In the genomic region with DNA sequence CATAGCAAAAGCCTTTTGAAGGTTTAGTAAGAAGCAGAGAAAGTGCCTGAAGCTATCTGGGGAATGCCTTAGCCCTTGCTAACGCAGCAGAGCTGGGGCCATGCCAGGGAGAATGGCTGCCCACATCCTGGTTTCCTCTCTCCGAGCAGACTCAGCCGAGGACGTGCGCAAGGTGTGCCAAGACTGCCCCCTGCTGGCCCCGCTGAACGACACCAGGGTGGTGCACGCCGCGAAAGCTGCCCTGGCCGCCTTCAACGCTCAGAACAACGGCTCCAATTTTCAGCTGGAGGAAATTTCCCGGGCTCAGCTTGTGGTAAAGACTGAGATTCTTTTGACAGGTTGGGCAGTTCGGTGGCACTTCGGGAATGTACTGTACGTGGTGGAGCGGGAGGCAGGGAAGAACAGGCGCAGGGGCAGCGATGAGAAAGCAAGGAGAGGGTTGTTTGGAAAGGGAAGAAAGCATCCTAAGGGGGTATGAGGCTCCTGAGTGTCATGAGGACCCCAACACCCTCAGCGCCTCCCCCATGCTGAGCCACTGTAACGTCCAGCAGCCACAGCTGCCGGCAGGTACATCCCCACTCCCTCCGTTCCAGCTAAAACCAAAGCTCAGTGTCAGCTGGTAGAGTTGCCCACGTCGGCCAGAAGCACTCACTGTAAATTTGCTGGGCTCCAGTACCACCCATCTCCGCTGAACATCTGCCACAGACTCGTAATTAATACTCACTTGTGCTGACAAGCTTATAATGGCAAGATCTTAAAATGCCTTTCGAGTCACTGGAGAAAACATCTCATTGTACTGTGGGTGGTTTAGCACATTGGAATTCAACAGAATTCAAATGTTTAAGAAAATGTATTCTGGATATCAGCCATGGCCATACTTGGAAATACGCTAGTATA, we compare ENCODE assay signal across 7 cellular contexts. TPM values are rescaled to one million over a fixed set of nuclear protein-coding genes. Genes with fewer than 3 reads are reported as not detected.
A peak's percentile ranks its signal among the peaks of the same experiment; 100 is the strongest.
DNase-seq lines count a peak whose midpoint lies in the region; ATAC-seq lines count a peak whose summit lies in the region.

No MANE protein-coding gene starts in this region.

- no peaks in the 10 kb centered on the region for H3K9me3 ChIP-seq in right cardiac atrium (ENCODE audit: control insufficient read depth, low read length)

- DNase-seq in NCI-H146 treated with DMSO at 0.1 percent for 48 hours (lab: John Stamatoyannopoulos, UW; ENCODE audit: unreplicated experiment) (peak; percentile 85), T-helper 2 cell (peak; percentile 62 to 93 (median 76)), amygdala (lab: John Stamatoyannopoulos, UW) (peak in 54 of 56 donors; percentile 7 to 84 (median 63)), right cardiac atrium (peak; percentile 88 to 93 (median 92)), sciatic nerve (ENCODE audit: low spot score) (peak; percentile 86)

- H3K4me3 ChIP-seq in right cardiac atrium (ENCODE audit: low read length): no peak overlapping the region

- H3K4me1 ChIP-seq in right cardiac atrium (ENCODE audit: control insufficient read depth, insufficient read depth, low read length): peaks cover 3% of the 10 kb centered on the region

- intact Hi-C loops in right cardiac atrium (cut with DNase I) (loop anchor here (5.0 to 10.0 kb wide), 5 partner anchors 135 to 545 kb away; no protein-coding TSS in a partner anchor), sciatic nerve (cut with DNase I) (no loop called here)

- H3K27me3 ChIP-seq in right cardiac atrium (ENCODE audit: control insufficient read depth, insufficient read depth): no peaks in the 10 kb centered on the region

- ATAC-seq in GM18502 (IDR thresholded peaks at IDR 0.05; ENCODE audit: poor library complexity, unreplicated experiment): peak; percentile 96
- peak; percentile 94 for ATAC-seq in HG02943 (IDR thresholded peaks at IDR 0.05; ENCODE audit: low read depth, unreplicated experiment)
- ATAC-seq in right cardiac atrium: peak; percentile 92 to 96
- peak; percentile 93 for ATAC-seq in sciatic nerve

- no peak overlapping the region for H3K27ac ChIP-seq in right cardiac atrium (ENCODE audit: low read length)

- 15% methylated on average over 30 of the region's 30 CpGs for WGBS in right cardiac atrium

RNA-seq across cellular contexts. Expression of gene AHSG, which starts 4.4 kb away (rescaled TPM):
- total RNA-seq in right cardiac atrium: under 1 TPM in 1 of 4 donors, not detected in 3; 0.20 TPM
- 0.05 TPM for polyA plus RNA-seq in right cardiac atrium
- total RNA-seq in sciatic nerve: not detected

RNA-seq across cellular contexts. Expression of gene FETUB, which starts 22.9 kb away (rescaled TPM):
- total RNA-seq in right cardiac atrium (not detected), sciatic nerve (not detected)
- 0.07 TPM for polyA plus RNA-seq in right cardiac atrium

RNA-seq across cellular contexts. Expression of gene DNAJB11, which starts 46.8 kb away (rescaled TPM):
- total RNA-seq in right cardiac atrium (10 to 100 TPM; 25.6 to 60.5 (median 41.6) TPM), sciatic nerve (33.3 TPM)
- 51.6 TPM for polyA plus RNA-seq in right cardiac atrium

RNA-seq across cellular contexts. Expression of gene HRG, which starts 48.5 kb away (rescaled TPM):
- total RNA-seq in right cardiac atrium (under 1 TPM in 1 of 4 donors, not detected in 3; 0.22 TPM), sciatic nerve (not detected)
- polyA plus RNA-seq in right cardiac atrium: not detected

RNA-seq across cellular contexts. Expression of gene TBCCD1, which starts 50.1 kb away (rescaled TPM):
- 1 to 10 TPM; 6.4 to 8.4 (median 7.5) TPM for total RNA-seq in right cardiac atrium
- polyA plus RNA-seq in right cardiac atrium: 4.7 TPM
- 12.9 TPM for total RNA-seq in sciatic nerve
